8 cellular contexts compared by ENCODE assay signal in the genomic region with DNA sequence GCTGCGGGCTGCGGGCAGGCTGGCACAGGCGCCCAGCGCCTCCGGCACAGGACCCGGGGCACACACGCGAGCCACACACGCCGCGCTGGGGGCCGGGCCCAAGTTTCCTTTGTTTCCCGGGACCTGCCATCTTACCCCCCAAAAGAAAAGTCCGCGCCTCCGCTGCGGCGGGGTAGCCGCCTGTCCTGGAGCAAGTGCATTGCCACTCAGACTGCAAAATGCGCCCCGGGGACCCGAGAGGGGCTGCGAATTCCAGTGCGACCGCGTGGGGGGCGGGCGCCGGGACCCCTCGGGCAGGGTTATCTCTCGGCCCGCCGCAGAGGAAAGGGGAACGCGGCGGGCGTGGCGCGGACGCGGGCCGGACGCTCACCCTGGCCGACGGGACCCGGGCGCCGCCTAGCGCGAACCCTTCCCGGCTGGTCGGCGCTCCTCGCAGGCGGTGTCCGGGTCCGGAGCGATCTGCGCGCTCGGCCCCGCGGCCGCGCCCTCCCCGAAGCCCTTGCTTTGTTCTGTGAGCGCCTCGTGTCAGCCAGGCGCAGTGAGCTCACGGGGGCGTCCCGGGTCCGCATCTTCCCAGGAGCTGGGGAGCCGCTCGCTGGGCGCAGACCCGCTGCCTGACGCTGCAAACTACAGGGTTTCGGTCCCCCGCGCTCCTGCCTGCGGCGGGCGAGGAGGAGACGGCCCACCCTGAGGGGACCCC. TPM values are rescaled to one million over a fixed set of nuclear protein-coding genes. Genes with fewer than 3 reads are reported as not detected.
A peak's percentile ranks its signal among the peaks of the same experiment; 100 is the strongest.
DNase-seq lines count a peak whose midpoint lies in the region; ATAC-seq and TF ChIP-seq lines count a peak whose summit lies in the region.

No MANE protein-coding gene starts in this region.

- H3K27me3 Mint-ChIP-seq in activated T-cell treated with anti-CD3 and anti-CD28 coated beads, Interleukin-2, amount 50 U/mL, for 72 hours (ENCODE audit: low read depth) = peaks cover 57% of the 10 kb centered on the region

- peak overlapping the region; percentile 74 to 78 for H3K4me3 Mint-ChIP-seq in activated T-cell treated with anti-CD3 and anti-CD28 coated beads, Interleukin-2, amount 50 U/mL, for 72 hours

- ATAC-seq in activated T-cell treated with anti-CD3 and anti-CD28 coated beads, Interleukin-2, amount 50 U/mL, for 72 hours (replicated peaks in 1 of 2) = peak; percentile 62 to 71
- ATAC-seq in left ventricle myocardium superior = peak; percentile 84
- ATAC-seq in sciatic nerve = peak; percentile 58

- H3K36me3 Mint-ChIP-seq in activated T-cell treated with anti-CD3 and anti-CD28 coated beads, Interleukin-2, amount 50 U/mL, for 72 hours (ENCODE audit: insufficient read depth in 2 of 2) = no peaks in the 10 kb centered on the region

- H3K4me3 ChIP-seq in HFF-Myc (replicated peaks; ENCODE audit: low read depth, low read length) = peak overlapping the region; percentile 40

- no peaks in the 10 kb centered on the region for H3K9me3 Mint-ChIP-seq in activated T-cell treated with anti-CD3 and anti-CD28 coated beads, Interleukin-2, amount 50 U/mL, for 72 hours

- no peak overlapping the region for H3K27ac Mint-ChIP-seq in activated T-cell treated with anti-CD3 and anti-CD28 coated beads, Interleukin-2, amount 50 U/mL, for 72 hours

- intact Hi-C loops in left ventricle myocardium superior (cut with micrococcal nuclease) = loop anchor here (10.0 kb wide), 1 partner anchor 530 kb away; no protein-coding TSS in a partner anchor
- intact Hi-C loops in sciatic nerve (cut with DNase I) = no loop called here

- DNase-seq in NCI-H2029 (lab: John Stamatoyannopoulos, UW) = peak; percentile 54
- no peak for DNase-seq in NCI-H2029 treated with DMSO at 0.1 percent for 48 hours (lab: John Stamatoyannopoulos, UW)
- DNase-seq in HFF-Myc (ENCODE audit: extremely low read depth, low read depth) = no peak
- DNase-seq in NCI-H2107 (lab: John Stamatoyannopoulos, UW) = peak; percentile 56
- peak; percentile 19 to 33 for DNase-seq in activated T-cell treated with anti-CD3 and anti-CD28 coated beads, Interleukin-2, amount 50 U/mL, for 72 hours
- peak; percentile 49 for DNase-seq in left ventricle myocardium superior
- DNase-seq in sciatic nerve (ENCODE audit: low spot score) = no peak
- DNase-seq in activated effector memory CD4-positive, alpha-beta T cell treated with Interleukin-2 at 50 U/mL for 16 hours = no peak

- TF ChIP-seq CTCF in HFF-Myc (IDR thresholded peaks at IDR 0.05; ENCODE audit: low read depth, low read length, missing control alignments) = no peak

- peaks cover 16% of the 10 kb centered on the region for H3K4me1 Mint-ChIP-seq in activated T-cell treated with anti-CD3 and anti-CD28 coated beads, Interleukin-2, amount 50 U/mL, for 72 hours (ENCODE audit: low read depth)

RNA-seq across cellular contexts. Expression of a gene that starts 0.6 kb away (rescaled TPM):
- 1 to 10 TPM in 1 of 2 donors, under 1 TPM in 1; 0.34 to 1.3 TPM for total RNA-seq in activated T-cell treated with anti-CD3 and anti-CD28 coated beads, Interleukin-2, amount 50 U/mL, for 72 hours
- total RNA-seq in left ventricle myocardium superior (0.99 TPM), sciatic nerve (3.3 TPM)

RNA-seq across cellular contexts. Expression of a gene that starts 52.9 kb away (rescaled TPM):
- total RNA-seq in activated T-cell treated with anti-CD3 and anti-CD28 coated beads, Interleukin-2, amount 50 U/mL, for 72 hours = 10 to 100 TPM; 15.4 to 18.0 TPM
- total RNA-seq in left ventricle myocardium superior (37.3 TPM), sciatic nerve (16.0 TPM)

Comparison
In these comparisons a context has a peak if more than half of its experiments do, and no peak if none do; other contexts are left out.
1. DNase-seq: peak in NCI-H2029 (single experiment), NCI-H2107 (single experiment), activated T-cell treated with anti-CD3 and anti-CD28 coated beads, Interleukin-2, amount 50 U/mL, for 72 hours (2 of 2) and left ventricle myocardium superior (single experiment); none in NCI-H2029 treated with DMSO at 0.1 percent for 48 hours (single experiment), HFF-Myc (single experiment), sciatic nerve (single experiment) and activated effector memory CD4-positive, alpha-beta T cell treated with Interleukin-2 at 50 U/mL for 16 hours (single experiment).
2. Peak in every context shown above with its lines, with median percentiles within 50 percentile points of each other: ATAC-seq.